9 cellular contexts compared by ENCODE assay signal in the genomic region with DNA sequence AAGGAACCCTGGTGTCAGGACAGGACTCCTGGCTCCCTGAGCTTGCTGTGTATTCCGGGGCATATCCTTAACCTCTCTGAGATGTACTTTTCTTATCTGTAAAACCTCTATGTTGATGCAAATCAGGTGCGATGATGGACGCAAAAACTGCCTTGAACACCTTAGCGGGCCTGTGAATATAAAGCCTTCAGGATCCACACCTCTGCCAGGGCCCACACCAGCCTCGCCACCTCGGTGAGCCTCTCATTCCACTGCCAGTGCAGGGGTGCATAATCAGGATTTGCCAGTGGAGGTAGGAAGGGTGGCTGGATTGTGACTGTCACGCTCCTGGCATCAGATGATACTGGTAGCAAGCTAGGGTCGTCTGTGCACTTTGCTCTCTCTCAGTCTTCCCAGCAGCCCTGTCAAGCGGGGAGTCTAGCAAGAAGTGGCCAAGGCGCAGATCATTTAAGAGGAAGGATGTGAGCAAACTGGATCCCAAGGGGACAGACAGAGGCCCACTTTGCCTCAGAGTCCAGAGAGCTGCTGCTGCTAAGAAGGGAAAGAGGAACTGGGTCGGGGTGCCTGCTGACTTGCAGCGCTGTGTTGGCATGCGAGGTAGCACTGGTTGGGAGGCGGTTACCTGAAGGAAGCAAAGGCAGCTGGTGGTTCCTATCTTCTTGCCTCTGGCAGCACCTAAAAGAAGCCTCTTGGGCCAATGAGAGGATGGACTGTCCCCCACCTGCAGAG. TPM values are rescaled to one million over a fixed set of nuclear protein-coding genes. Genes with fewer than 3 reads are reported as not detected.
DNase-seq lines count a peak whose midpoint lies in the region; ATAC-seq, FAIRE-seq and TF ChIP-seq lines count a peak whose summit lies in the region.
"Had no signal": no experiment of that assay in that cellular context is flagged by ENCODE, and none has a peak within 500 bp of the region (broad histone marks: within the 10 kb centered on the region; RNA-seq: fewer than 3 reads in every experiment).

No MANE protein-coding gene starts in this region.

- no peaks in the 10 kb centered on the region for H3K27me3 ChIP-seq in GM23338 (ENCODE audit: insufficient read depth)
- H3K27me3 ChIP-seq in Caco-2 (replicated peaks; ENCODE audit: control insufficient read depth, insufficient read depth, low read length) = no peaks in the 10 kb centered on the region

- H3K4me1 ChIP-seq in GM23338 (ENCODE audit: insufficient read depth) (peaks cover 28% of the 10 kb centered on the region), Caco-2 (peaks cover 4% of the 10 kb centered on the region)

- DNase-seq in GDM1 (lab: John Stamatoyannopoulos, UW) (peak; percentile 44), GM23338 (ENCODE audit: low spot score) (no peak), SIG-M5 (lab: John Stamatoyannopoulos, UW) (peak; percentile 41), memory B cell (ENCODE audit: low spot score in 2 of 2) (peak; percentile 65 to 80), NCI-H146 (lab: John Stamatoyannopoulos, UW) (no peak), Caco-2 (no peak), H54 (ENCODE audit: insufficient read length, low spot score) (no peak)

- no peaks in the 10 kb centered on the region for H4K20me1 ChIP-seq in GM23338 (replicated peaks; ENCODE audit: insufficient read depth)

- H3K9me3 Mint-ChIP-seq in GM23338 = no peaks in the 10 kb centered on the region
- H3K9me3 Mint-ChIP-seq in memory B cell = no peaks in the 10 kb centered on the region
- H3K9me3 Mint-ChIP-seq in Caco-2 (ENCODE audit: unreplicated experiment) = no peaks in the 10 kb centered on the region

- BruUV-seq in Caco-2 (replicated peaks; lab: Mats Ljungman, UMichigan) = no TSS peak

- ATAC-seq in GM23338 (no peak), memory B cell (ENCODE audit: low read depth) (peak; percentile 84), HG03039 (IDR thresholded peaks at IDR 0.05; ENCODE audit: unreplicated experiment) (no peak)

- no peak for TF ChIP-seq CTCF in GM23338 (conservative IDR thresholded peaks at IDR 0.05; ENCODE audit: low read depth in 2 of 2)
- no peak for TF ChIP-seq CTCF in Caco-2 (IDR thresholded peaks at IDR 0.05; ENCODE audit: insufficient read depth in 1 of 2, low read depth in 1 of 2, low read length in 1 of 2, severe bottlenecking in 1 of 2, unreplicated experiment in 1 of 2)

- intact Hi-C loops in Caco-2 (cut with micrococcal nuclease; ENCODE audit: unreplicated experiment) = no loop called here

- H3K4me3 Mint-ChIP-seq in GM23338 (no peak overlapping the region), memory B cell (peak overlapping the region; percentile 73), Caco-2 (ENCODE audit: unreplicated experiment) (no peak overlapping the region)

- POLR2A ChIA-PET in Caco-2 (lab: Charles Lee) = no interaction called here

- H3K9me3 ChIP-seq in Caco-2 = no peaks in the 10 kb centered on the region
- H3K9me3 ChIP-seq: thoracic aorta had no signal

- TF ChIP-seq POLR2A in H54 (IDR thresholded peaks at IDR 0.05; ENCODE audit: low read depth, low read length) = no peak

- H3K27ac ChIP-seq in GM23338 (ENCODE audit: low read depth) = no peak overlapping the region
- H3K27ac ChIP-seq: thoracic aorta had no signal

- CTCF ChIA-PET in Caco-2 (lab: Charles Lee) = no interaction called here

- H3K36me3 ChIP-seq in GM23338 (ENCODE audit: insufficient read depth) (peaks cover 4% of the 10 kb centered on the region; the same call in 1 of the 2 replicates), Caco-2 (ENCODE audit: control insufficient read depth, insufficient read depth, low read length) (no peaks in the 10 kb centered on the region; the same call in 1 of the 2 replicates)
- H3K36me3 ChIP-seq: thoracic aorta had no signal

- H3K4me2 ChIP-seq in GM23338 = no peak overlapping the region

- H3K27me3 Mint-ChIP-seq in GM23338 (ENCODE audit: insufficient read depth, low read depth, poor library complexity) (peaks cover 6% of the 10 kb centered on the region), memory B cell (no peaks in the 10 kb centered on the region), Caco-2 (ENCODE audit: insufficient read depth, unreplicated experiment) (no peaks in the 10 kb centered on the region)

- no peak for FAIRE-seq in H54 (lab: Jason Lieb, UNC)

- H3K27ac Mint-ChIP-seq in GM23338 = peak overlapping the region; percentile 48
- H3K27ac Mint-ChIP-seq in memory B cell = peak overlapping the region; percentile 97
- H3K27ac Mint-ChIP-seq in Caco-2 (ENCODE audit: unreplicated experiment) = no peak overlapping the region

- no peaks in the 10 kb centered on the region for H3F3A ChIP-seq in GM23338 (replicated peaks; ENCODE audit: low read depth)

- H2AFZ ChIP-seq in GM23338 = no peak overlapping the region

- peaks cover 21% of the 10 kb centered on the region for H3K79me2 ChIP-seq in GM23338 (replicated peaks; ENCODE audit: insufficient read depth)

- H3K36me3 Mint-ChIP-seq in GM23338 (ENCODE audit: low read depth) (no peaks in the 10 kb centered on the region), memory B cell (peaks cover 10% of the 10 kb centered on the region), Caco-2 (ENCODE audit: insufficient read depth, unreplicated experiment) (peaks cover 13% of the 10 kb centered on the region)

- peaks cover 56% of the 10 kb centered on the region for H3K4me1 Mint-ChIP-seq in GM23338
- H3K4me1 Mint-ChIP-seq in memory B cell = peaks cover 75% of the 10 kb centered on the region
- H3K4me1 Mint-ChIP-seq in Caco-2 (ENCODE audit: low read depth, unreplicated experiment) = peaks cover 25% of the 10 kb centered on the region

- H3K9me2 ChIP-seq in GM23338 (ENCODE audit: insufficient read depth) = no peaks in the 10 kb centered on the region

- H3K4me3 ChIP-seq in GM23338 (no peak overlapping the region), Caco-2 (ENCODE audit: low read depth, low read length) (no peak overlapping the region)
- H3K4me3 ChIP-seq: thoracic aorta had no signal

TF ChIP-seq in GM23338, 12 proteins besides CTCF, POLR2A, EP300 and RAD21:
- no peak for TF ChIP-seq EZH2 (IDR thresholded peaks at IDR 0.05; ENCODE audit: low read depth, unreplicated experiment)
- no peak for TF ChIP-seq ZNF331 (CRISPR knock-in tag; IDR thresholded peaks at IDR 0.05; ENCODE audit: low read depth)
- TF ChIP-seq NANOG (IDR thresholded peaks at IDR 0.05; ENCODE audit: borderline replicate concordance) = no peak
- TF ChIP-seq POLR2AphosphoS5 (IDR thresholded peaks at IDR 0.05; ENCODE audit: low read depth) = no peak
- TF ChIP-seq STAT1 (IDR thresholded peaks at IDR 0.05; ENCODE audit: unreplicated experiment) = no peak

RNA-seq across cellular contexts. Expression of gene SMAD3, which starts 27.9 kb away (rescaled TPM):
- 9.0 and 11.6 TPM in 2 replicates for total RNA-seq in GM23338 (2014; rRNA removed; shearing (Covaris generic))
- 3.4 and 4.9 TPM in 2 replicates for polyA plus RNA-seq in GM23338 (2016; fragmentation: Nextera tagmentation; extraction: Ambion mirVana)
- 51.5 and 54.8 TPM in 2 replicates for total RNA-seq in Caco-2 (2022)

Comparison
In these comparisons a context has a peak if more than half of its experiments do, and no peak if none do; other contexts are left out.
1. DNase-seq: peak in GDM1 (single experiment), SIG-M5 (single experiment) and memory B cell (2 of 2); none in GM23338 (single experiment), NCI-H146 (single experiment), Caco-2 (0 of 2) and H54 (single experiment).